21 cellular contexts compared by ENCODE assay signal in genomic region chr2:156956161-156956560, GRCh38.
"Had no signal": no experiment of that assay in that cellular context is flagged by ENCODE, and none has a peak within 500 bp of the region (broad histone marks: within the 10 kb centered on the region; RNA-seq: fewer than 3 reads in every experiment).

No MANE protein-coding gene starts in this region.

- H3K4me3 ChIP-seq: hepatocyte, mucosa of descending colon, ovary, smooth muscle cell, suprapubic skin, thyroid gland had no signal

- H3K4me1 ChIP-seq: suprapubic skin, thyroid gland had no signal

- H3K9me3 ChIP-seq: thyroid gland had no signal

- H3K4me3 Mint-ChIP-seq: dendritic cell treated with granulocyte-macrophage colony-stimulating factor and Interleukin-4, amounts not matched to agents 40 ng/mL and 50 ng/mL, for 4 days; effector memory CD8-positive, alpha-beta T cell; naive thymus-derived CD8-positive, alpha-beta T cell; stimulated activated effector memory CD8-positive, alpha-beta T cell treated with anti-CD3 and anti-CD28 coated beads, Interleukin-12 subunit alpha, Interleukin-12 subunit beta, amount 100 ng/mL, for 72 hours; type B pancreatic cell had no signal

- H3K4me2 ChIP-seq: hepatocyte, smooth muscle cell had no signal

- H3K27me3 Mint-ChIP-seq: dendritic cell treated with granulocyte-macrophage colony-stimulating factor and Interleukin-4, amounts not matched to agents 40 ng/mL and 50 ng/mL, for 4 days; effector memory CD8-positive, alpha-beta T cell; naive thymus-derived CD8-positive, alpha-beta T cell; progenitor cell of endocrine pancreas; type B pancreatic cell had no signal

- H2AFZ ChIP-seq: hepatocyte had no signal

- H3K4me1 Mint-ChIP-seq: naive thymus-derived CD8-positive, alpha-beta T cell; stimulated activated effector memory CD8-positive, alpha-beta T cell treated with anti-CD3 and anti-CD28 coated beads, Interleukin-12 subunit alpha, Interleukin-12 subunit beta, amount 100 ng/mL, for 72 hours had no signal

- FAIRE-seq: urothelium cell line had no signal

- H3K79me2 ChIP-seq: hepatocyte had no signal

- ATAC-seq: effector memory CD8-positive, alpha-beta T cell; mucosa of descending colon; naive thymus-derived CD8-positive, alpha-beta T cell; right cardiac atrium; stimulated activated effector memory CD8-positive, alpha-beta T cell treated with anti-CD3 and anti-CD28 coated beads, Interleukin-12 subunit alpha, Interleukin-12 subunit beta, amount 100 ng/mL, for 72 hours; stimulated activated naive CD8-positive, alpha-beta T cell treated with anti-CD3 and anti-CD28 coated beads, Interleukin-15, Interleukin-2, amounts not matched to agents 100 U/mL and 50 U/mL, for 24 hours had no signal

- H3K36me3 ChIP-seq: ovary, suprapubic skin, thyroid gland had no signal

- H3K27ac Mint-ChIP-seq: dendritic cell treated with granulocyte-macrophage colony-stimulating factor and Interleukin-4, amounts not matched to agents 40 ng/mL and 50 ng/mL, for 4 days; effector memory CD8-positive, alpha-beta T cell; naive thymus-derived CD8-positive, alpha-beta T cell; progenitor cell of endocrine pancreas; stimulated activated effector memory CD8-positive, alpha-beta T cell treated with anti-CD3 and anti-CD28 coated beads, Interleukin-12 subunit alpha, Interleukin-12 subunit beta, amount 100 ng/mL, for 72 hours; type B pancreatic cell had no signal

- H3K27me3 ChIP-seq: hepatocyte, ovary, suprapubic skin, thyroid gland had no signal

- H3K36me3 Mint-ChIP-seq: naive thymus-derived CD8-positive, alpha-beta T cell; stimulated activated effector memory CD8-positive, alpha-beta T cell treated with anti-CD3 and anti-CD28 coated beads, Interleukin-12 subunit alpha, Interleukin-12 subunit beta, amount 100 ng/mL, for 72 hours; type B pancreatic cell had no signal

- DNase-seq: cerebellar nuclear complex; effector memory CD8-positive, alpha-beta T cell; erythroblast; kidney glomerular epithelial cell; mucosa of descending colon; naive thymus-derived CD8-positive, alpha-beta T cell; nucleus accumbens; ovary; right cardiac atrium; stimulated activated CD4-positive, alpha-beta T cell treated with anti-CD3 and anti-CD28 coated beads, Interleukin-2, amount 100 ng/mL, for 48 hours; stimulated activated CD8-positive, alpha-beta memory T cell treated with anti-CD3 and anti-CD28 coated beads, Interleukin-4, amount 100 ng/mL, for 48 hours; stimulated activated naive CD8-positive, alpha-beta T cell treated with anti-CD3 and anti-CD28 coated beads, Interleukin-15, Interleukin-2, amounts not matched to agents 100 U/mL and 50 U/mL, for 24 hours; thyroid gland had no signal

- H3K27ac ChIP-seq: hepatocyte, ovary, suprapubic skin, thyroid gland had no signal
